Comparison of ENCODE assay signal across 1 cellular context in the genomic region with DNA sequence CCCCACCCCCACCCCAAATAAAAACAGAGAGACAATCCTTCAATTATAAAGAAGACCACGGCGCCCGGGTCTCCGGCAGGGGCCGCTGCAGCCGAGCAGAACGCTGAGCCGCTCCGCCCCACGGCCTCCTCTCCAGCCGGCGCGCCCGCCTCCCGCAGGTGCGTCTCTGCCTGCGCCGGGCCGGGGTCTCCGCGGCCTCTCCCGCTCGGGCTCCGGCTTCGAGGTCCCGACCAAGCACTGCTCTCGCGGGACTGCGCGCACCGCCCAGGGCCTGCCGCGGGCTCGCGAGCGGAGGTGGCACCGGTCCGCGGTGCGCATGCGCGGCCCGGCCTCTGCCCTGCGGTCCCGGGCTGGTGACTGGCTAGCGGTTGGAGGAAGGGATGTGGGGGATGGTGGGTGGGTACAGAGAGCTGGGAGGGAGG.
A peak's percentile ranks its signal among the peaks of the same experiment; 100 is the strongest.
TF ChIP-seq lines count a peak whose summit lies in the region.

No MANE protein-coding gene starts in this region.

TF ChIP-seq in H1, 55 proteins besides CTCF, POLR2A, EP300 and RAD21 (continued from another document):
- TF ChIP-seq GTF2F1 (IDR thresholded peaks at IDR 0.05; ENCODE audit: borderline replicate concordance, low read depth, low read length), result no peak
- TF ChIP-seq USF2 (IDR thresholded peaks at IDR 0.05; ENCODE audit: low read length), result no peak
- no peak; the same call in 1 of the 2 replicates for TF ChIP-seq POLR2AphosphoS5 (IDR thresholded peaks at IDR 0.05; ENCODE audit: low read depth, low read length)
- TF ChIP-seq BACH1 (IDR thresholded peaks at IDR 0.05; ENCODE audit: low read length), result no peak
- no peak for TF ChIP-seq TEAD4 (IDR thresholded peaks at IDR 0.05; ENCODE audit: low read depth, low read length)
- TF ChIP-seq YY1 (IDR thresholded peaks at IDR 0.05; ENCODE audit: low read depth, low read length), result no peak
- TF ChIP-seq KDM5A (IDR thresholded peaks at IDR 0.05; ENCODE audit: low read length), result no peak
- TF ChIP-seq CTBP2 (IDR thresholded peaks at IDR 0.05; ENCODE audit: borderline replicate concordance, insufficient read depth, insufficient read length, low read length), result no peak
- no peak for TF ChIP-seq PHF8 (conservative IDR thresholded peaks at IDR 0.05; ENCODE audit: low read depth, low read length)
- TF ChIP-seq SRF (IDR thresholded peaks at IDR 0.05; ENCODE audit: low read depth, low read length), result no peak
- no peak for TF ChIP-seq SIRT6 (IDR thresholded peaks at IDR 0.05; ENCODE audit: low read length)
- no peak for TF ChIP-seq KDM1A (IDR thresholded peaks at IDR 0.05; ENCODE audit: borderline replicate concordance, low read length)
- TF ChIP-seq SP1 (IDR thresholded peaks at IDR 0.05; ENCODE audit: low read depth, low read length), result no peak
- peak; percentile 24; the same call in 1 of the 2 replicates for TF ChIP-seq CREB1 (IDR thresholded peaks at IDR 0.05)
- no peak for TF ChIP-seq CBX8 (IDR thresholded peaks at IDR 0.05; ENCODE audit: borderline replicate concordance, low read depth, low read length)
- TF ChIP-seq FOSL1 (IDR thresholded peaks at IDR 0.05; ENCODE audit: insufficient read depth, low read depth, low read length), result no peak
- TF ChIP-seq POU5F1 (IDR thresholded peaks at IDR 0.05; ENCODE audit: low read depth, low read length), result no peak
- no peak for TF ChIP-seq EZH2 (IDR thresholded peaks at IDR 0.05; ENCODE audit: low read depth, low read length, severe bottlenecking)
- peak; percentile 38 for TF ChIP-seq TAF7 (optimal IDR thresholded peaks at IDR 0.05; ENCODE audit: borderline replicate concordance, low read depth, low read length)
- TF ChIP-seq E2F6 (IDR thresholded peaks at IDR 0.05), result peak; percentile 37; the same call in 1 of the 2 replicates
- TF ChIP-seq RXRA (IDR thresholded peaks at IDR 0.05; ENCODE audit: insufficient read depth, low read depth, low read length), result no peak
- TF ChIP-seq ATF2 (IDR thresholded peaks at IDR 0.05; ENCODE audit: low read length), result no peak
- no peak for TF ChIP-seq JUND (IDR thresholded peaks at IDR 0.05; ENCODE audit: low read length)
- TF ChIP-seq EGR1 (IDR thresholded peaks at IDR 0.05; ENCODE audit: borderline replicate concordance, low read depth, low read length), result peak; percentile 41; the same call in 1 of the 2 replicates
- TF ChIP-seq SP2 (IDR thresholded peaks at IDR 0.05; ENCODE audit: low read length), result no peak
- peak; percentile 88 for TF ChIP-seq BRCA1 (IDR thresholded peaks at IDR 0.05; ENCODE audit: low read depth, low read length)
- no peak for TF ChIP-seq RNF2 (IDR thresholded peaks at IDR 0.05; ENCODE audit: borderline replicate concordance, low read depth, low read length, missing control alignments, poor library complexity, severe bottlenecking)
- no peak for TF ChIP-seq CBX5 (IDR thresholded peaks at IDR 0.05; ENCODE audit: low read depth, low read length)
- TF ChIP-seq NANOG (IDR thresholded peaks at IDR 0.05; ENCODE audit: insufficient read depth, low read depth, low read length, poor library complexity, severe bottlenecking), result peak; percentile 1
- TF ChIP-seq CHD2 (IDR thresholded peaks at IDR 0.05; ENCODE audit: low read length), result peak; percentile 96
- 0 out of 2 replicates have a peak, but pooled peaks have one; percentile 32 for TF ChIP-seq TCF12 (IDR thresholded peaks at IDR 0.05; ENCODE audit: low read depth, low read length)
- TF ChIP-seq MAFK (IDR thresholded peaks at IDR 0.05; ENCODE audit: low read depth, low read length), result no peak
- peak; percentile 60; the same call in 1 of the 2 replicates for TF ChIP-seq TBP (IDR thresholded peaks at IDR 0.05; ENCODE audit: low read depth, low read length)
- TF ChIP-seq MAX (IDR thresholded peaks at IDR 0.05), result no peak; the same call in 1 of the 2 replicates
- no peak for TF ChIP-seq JUN (IDR thresholded peaks at IDR 0.05; ENCODE audit: low read depth, low read length)
- no peak for TF ChIP-seq HDAC6 (IDR thresholded peaks at IDR 0.05; ENCODE audit: low read depth, low read length)
- peak; percentile 95 for TF ChIP-seq NRF1 (IDR thresholded peaks at IDR 0.05; ENCODE audit: low read depth, low read length)
- no peak for TF ChIP-seq BCL11A (IDR thresholded peaks at IDR 0.05; ENCODE audit: low read depth in 2 of 2, low read length in 2 of 2)
- no peak for TF ChIP-seq HDAC2 (IDR thresholded peaks at IDR 0.05; ENCODE audit: borderline replicate concordance in 1 of 2, low read depth in 2 of 2, low read length in 2 of 2)
- TF ChIP-seq SIN3A (conservative IDR thresholded peaks at IDR 0.05 in 1 of 2, IDR thresholded peaks at IDR 0.05 in 1 of 2; ENCODE audit: low read depth in 1 of 2, low read length in 2 of 2), result no peak
- TF ChIP-seq CEBPB (IDR thresholded peaks at IDR 0.05; ENCODE audit: low read depth, low read length), result no peak
- no peak for TF ChIP-seq SAP30 (IDR thresholded peaks at IDR 0.05; ENCODE audit: insufficient read depth, insufficient replicate concordance, low read length)
- TF ChIP-seq SUZ12 (IDR thresholded peaks at IDR 0.05; ENCODE audit: low read length), result no peak
- TF ChIP-seq ZNF274 (IDR thresholded peaks at IDR 0.05; ENCODE audit: borderline replicate concordance, extremely low read depth, low read length), result no peak
- TF ChIP-seq CHD7 (IDR thresholded peaks at IDR 0.05; ENCODE audit: insufficient replicate concordance, low read length), result no peak
- no peak for TF ChIP-seq RBBP5 (IDR thresholded peaks at IDR 0.05; ENCODE audit: borderline replicate concordance, low read depth, low read length)
